In the genomic region with DNA sequence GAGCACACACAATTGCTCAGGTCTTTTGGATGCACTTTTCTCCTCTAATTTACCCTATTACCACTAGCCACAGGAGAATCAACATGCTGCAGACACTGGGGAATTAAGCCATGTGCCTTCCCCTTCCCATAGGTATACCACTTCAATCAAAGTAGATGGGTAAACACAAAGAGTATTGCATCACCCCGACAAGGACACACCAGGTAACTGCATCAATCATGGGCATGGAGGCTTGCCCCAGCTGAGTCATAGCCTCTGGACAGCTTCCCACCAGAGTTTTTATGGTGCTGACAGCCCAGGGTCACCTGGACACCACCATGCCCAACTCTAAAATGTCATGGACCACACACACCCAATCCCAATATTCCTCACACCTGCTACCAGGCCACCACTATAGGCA, we compare ENCODE assay signal across 27 cellular contexts.
"Had no signal": no experiment of that assay in that cellular context is flagged by ENCODE, and none has a peak within 500 bp of the region (broad histone marks: within the 10 kb centered on the region; RNA-seq: fewer than 3 reads in every experiment).

No MANE protein-coding gene starts in this region.

- H3K79me2 ChIP-seq: hepatocyte had no signal

- H3K4me2 ChIP-seq: hepatocyte, neural progenitor cell had no signal

- H3K36me3 Mint-ChIP-seq: mesothelial cell of epicardium; naive thymus-derived CD4-positive, alpha-beta T cell; neural progenitor cell; stimulated activated memory B cell treated with anti-CD40 and anti-IgM and Interleukin-4, amounts not matched to agents 10 μg/mL and 1 μg/mL and 100 μg/mL, for 72 hours; type B pancreatic cell had no signal

- H3K36me3 ChIP-seq: esophagus muscularis mucosa, gastroesophageal sphincter, heart left ventricle, neural progenitor cell, prostate gland, spleen, tibial artery had no signal

- H2AFZ ChIP-seq: hepatocyte, neural progenitor cell had no signal

- H3K27ac Mint-ChIP-seq: dendritic cell treated with granulocyte-macrophage colony-stimulating factor and Interleukin-4, amounts not matched to agents 40 ng/mL and 50 ng/mL, for 4 days; mesothelial cell of epicardium; naive thymus-derived CD4-positive, alpha-beta T cell; nephron; neural progenitor cell; stimulated activated memory B cell treated with anti-CD40 and anti-IgM and Interleukin-4, amounts not matched to agents 10 μg/mL and 1 μg/mL and 100 μg/mL, for 72 hours; type B pancreatic cell had no signal

- FAIRE-seq: endothelial cell of umbilical vein, urothelium cell line had no signal

- H3K4me1 ChIP-seq: esophagus muscularis mucosa, foreskin keratinocyte, gastroesophageal sphincter, heart left ventricle, neural progenitor cell, prostate gland, spleen, testis, tibial artery had no signal

- ATAC-seq: foreskin keratinocyte; gastroesophageal sphincter; heart left ventricle; left cardiac atrium; left ventricle myocardium superior; naive thymus-derived CD4-positive, alpha-beta T cell; right cardiac atrium; stimulated activated memory B cell treated with anti-CD40 and anti-IgM and Interleukin-4, amounts not matched to agents 10 μg/mL and 1 μg/mL and 100 μg/mL, for 72 hours; stimulated activated naive CD8-positive, alpha-beta T cell treated with anti-CD3 and anti-CD28 coated beads, Interleukin-15, Interleukin-2, amounts not matched to agents 100 U/mL and 50 U/mL, for 24 hours had no signal

- DNase-seq: effector memory CD4-positive, alpha-beta T cell; foreskin keratinocyte; heart left ventricle; left cardiac atrium; left ventricle myocardium superior; mesenchymal stem cell; naive thymus-derived CD4-positive, alpha-beta T cell; right cardiac atrium; spleen; stimulated activated CD4-positive, alpha-beta T cell treated with anti-CD3 and anti-CD28 coated beads, Interleukin-4, amount 100 ng/mL, for 4 hours; stimulated activated naive CD8-positive, alpha-beta T cell treated with anti-CD3 and anti-CD28 coated beads, Interleukin-15, Interleukin-2, amounts not matched to agents 100 U/mL and 50 U/mL, for 24 hours; substantia nigra; testis; tibial artery had no signal

- H3K9me3 Mint-ChIP-seq: dendritic cell treated with granulocyte-macrophage colony-stimulating factor and Interleukin-4, amounts not matched to agents 40 ng/mL and 50 ng/mL, for 4 days; neural progenitor cell; type B pancreatic cell had no signal

- H3K4me3 ChIP-seq: esophagus muscularis mucosa, gastroesophageal sphincter, heart left ventricle, hepatocyte, neural progenitor cell, prostate gland, skin epidermis, spleen, testis, tibial artery had no signal

- H3K9me3 ChIP-seq: esophagus muscularis mucosa, gastroesophageal sphincter, heart left ventricle, prostate gland, spleen, testis, tibial artery had no signal

- H3K27ac ChIP-seq: esophagus muscularis mucosa, foreskin keratinocyte, gastroesophageal sphincter, heart left ventricle, hepatocyte, neural progenitor cell, prostate gland, skin epidermis, spleen, testis, tibial artery had no signal

- H3K27me3 ChIP-seq: esophagus muscularis mucosa, foreskin keratinocyte, gastroesophageal sphincter, heart left ventricle, hepatocyte, neural progenitor cell, spleen, testis, tibial artery had no signal

- H3K4me3 Mint-ChIP-seq: dendritic cell treated with granulocyte-macrophage colony-stimulating factor and Interleukin-4, amounts not matched to agents 40 ng/mL and 50 ng/mL, for 4 days; mesothelial cell of epicardium; naive thymus-derived CD4-positive, alpha-beta T cell; nephron; neural progenitor cell; stimulated activated memory B cell treated with anti-CD40 and anti-IgM and Interleukin-4, amounts not matched to agents 10 μg/mL and 1 μg/mL and 100 μg/mL, for 72 hours; type B pancreatic cell had no signal

- H3K4me1 Mint-ChIP-seq: mesothelial cell of epicardium; nephron; neural progenitor cell; stimulated activated memory B cell treated with anti-CD40 and anti-IgM and Interleukin-4, amounts not matched to agents 10 μg/mL and 1 μg/mL and 100 μg/mL, for 72 hours had no signal

- H3K9ac ChIP-seq: neural progenitor cell had no signal

- H3K27me3 Mint-ChIP-seq: dendritic cell treated with granulocyte-macrophage colony-stimulating factor and Interleukin-4, amounts not matched to agents 40 ng/mL and 50 ng/mL, for 4 days; naive thymus-derived CD4-positive, alpha-beta T cell; stimulated activated memory B cell treated with anti-CD40 and anti-IgM and Interleukin-4, amounts not matched to agents 10 μg/mL and 1 μg/mL and 100 μg/mL, for 72 hours; type B pancreatic cell had no signal
